In genomic region chr2:88626171-88627054, GRCh38 we compare ENCODE assay signal across 8 cellular contexts. TPM values are rescaled to one million over a fixed set of nuclear protein-coding genes. Genes with fewer than 3 reads are reported as not detected.
DNase-seq lines count a peak whose midpoint lies in the region; ATAC-seq and TF ChIP-seq lines count a peak whose summit lies in the region.

No MANE protein-coding gene starts in this region.

- peak overlapping the region; percentile 74 for H3K27ac ChIP-seq in WERI-Rb-1

- TF ChIP-seq CTCF in WERI-Rb-1 (IDR thresholded peaks at IDR 0.05; ENCODE audit: low read depth, low read length): no peak

- DNase-seq in NCI-H1105 treated with DMSO at 0.1 percent for 48 hours (lab: John Stamatoyannopoulos, UW) (peak; percentile 39), NCI-H1105 (lab: John Stamatoyannopoulos, UW) (no peak), WERI-Rb-1 (peak; percentile 16), cerebellar cortex (ENCODE audit: low spot score) (peak; percentile 22), left colon (peak; percentile 35 to 66)
- DNase-seq in stimulated activated CD4-positive, alpha-beta T cell treated with anti-CD3 and anti-CD28 coated beads, Interleukin-2, amount 100 ng/mL, for 48 hours: peak; percentile 19 to 34

- peak overlapping the region; percentile 74 for H3K4me3 ChIP-seq in WERI-Rb-1 (ENCODE audit: low read depth, low read length)

- no peaks in the 10 kb centered on the region for H3K9me3 ChIP-seq in WERI-Rb-1 (ENCODE audit: severe bottlenecking)

- no peaks in the 10 kb centered on the region for H3K36me3 ChIP-seq in WERI-Rb-1

- H3K27me3 ChIP-seq in WERI-Rb-1 (ENCODE audit: insufficient read depth, low read depth, severe bottlenecking): no peaks in the 10 kb centered on the region

- intact Hi-C loops in left colon (cut with DNase I, micrococcal nuclease): no loop called here

- peak; percentile 4 for ATAC-seq in HG03439 (IDR thresholded peaks at IDR 0.05; ENCODE audit: unreplicated experiment)
- no peak for ATAC-seq in left colon
- ATAC-seq in HG03095 (IDR thresholded peaks at IDR 0.05; ENCODE audit: unreplicated experiment): no peak

RNA-seq across cellular contexts. Expression of gene EIF2AK3, which starts 0.9 kb away (rescaled TPM):
- 10 to 100 TPM; 25.1 to 39.1 TPM for total RNA-seq in left colon
